ENCODE assay signal across 17 cellular contexts in genomic region chr19:36577271-36577996, GRCh38. TPM values are rescaled to one million over a fixed set of nuclear protein-coding genes. Genes with fewer than 3 reads are reported as not detected.
DNase-seq lines count a peak whose midpoint lies in the region; ATAC-seq and TF ChIP-seq lines count a peak whose summit lies in the region.
"Had no signal": no experiment of that assay in that cellular context is flagged by ENCODE, and none has a peak within 500 bp of the region (broad histone marks: within the 10 kb centered on the region; RNA-seq: fewer than 3 reads in every experiment).

No MANE protein-coding gene starts in this region.

- peaks cover 25% of the 10 kb centered on the region for H3K4me1 Mint-ChIP-seq in neural crest cell
- peaks cover 19 to 26% of the 10 kb centered on the region in 2 donors for H3K4me1 Mint-ChIP-seq in effector memory CD8-positive, alpha-beta T cell (ENCODE audit: low read depth in 2 of 2)

- H3K4me3 ChIP-seq in NB4 (ENCODE audit: low read depth, low read length), result no peak overlapping the region
- no peak overlapping the region for H3K4me3 ChIP-seq in choroid plexus epithelial cell (ENCODE audit: low read depth, low read length)

- H3K27me3 Mint-ChIP-seq in neural crest cell (ENCODE audit: low read depth), result no peaks in the 10 kb centered on the region
- no peaks in the 10 kb centered on the region for H3K27me3 Mint-ChIP-seq in effector memory CD8-positive, alpha-beta T cell
- H3K27me3 Mint-ChIP-seq: CD4-positive, CD25-positive, alpha-beta regulatory T cell; IgD-negative memory B cell had no signal

- no peak for TF ChIP-seq CTCF in NB4 (IDR thresholded peaks at IDR 0.05; ENCODE audit: low read depth, low read length)
- no peak for TF ChIP-seq CTCF in choroid plexus epithelial cell (conservative IDR thresholded peaks at IDR 0.05; ENCODE audit: low read depth, low read length)
- no peak for TF ChIP-seq CTCF in neural crest cell (conservative IDR thresholded peaks at IDR 0.05)

- peaks cover 8% of the 10 kb centered on the region for H3K9me3 Mint-ChIP-seq in neural crest cell
- no peaks in the 10 kb centered on the region for H3K9me3 Mint-ChIP-seq in effector memory CD8-positive, alpha-beta T cell

- ATAC-seq in effector memory CD8-positive, alpha-beta T cell (replicated peaks), result no peak

- peaks cover 48% of the 10 kb centered on the region for H3K36me3 Mint-ChIP-seq in neural crest cell (ENCODE audit: low read depth)
- H3K36me3 Mint-ChIP-seq in effector memory CD8-positive, alpha-beta T cell (ENCODE audit: insufficient read depth), result peaks cover 39% of the 10 kb centered on the region

- TF ChIP-seq POLR2A in NB4 (IDR thresholded peaks at IDR 0.05; ENCODE audit: extremely low read depth, insufficient read length), result no peak

- no peak overlapping the region for H3K27ac Mint-ChIP-seq in neural crest cell (ENCODE audit: unreplicated experiment)
- H3K27ac Mint-ChIP-seq in effector memory CD8-positive, alpha-beta T cell, result no peak overlapping the region
- H3K27ac Mint-ChIP-seq: CD4-positive, CD25-positive, alpha-beta regulatory T cell; IgD-negative memory B cell had no signal

- H3K4me3 Mint-ChIP-seq in neural crest cell, result peak overlapping the region; percentile 49
- H3K4me3 Mint-ChIP-seq in effector memory CD8-positive, alpha-beta T cell, result no peak overlapping the region
- H3K4me3 Mint-ChIP-seq: IgD-negative memory B cell had no signal

- DNase-seq in Daoy (ENCODE audit: low read depth) (peak; percentile 17), NB4 (ENCODE audit: low read depth) (peak; percentile 4), choroid plexus epithelial cell (ENCODE audit: low read depth) (peak; percentile 11), neural crest cell (ENCODE audit: low read depth, low spot score) (no peak), GM03348 (ENCODE audit: low spot score) (no peak), NCI-H748 treated with DMSO at 0.1 percent for 48 hours (lab: John Stamatoyannopoulos, UW) (no peak)
- DNase-seq in effector memory CD8-positive, alpha-beta T cell, result no peak
- no peak for DNase-seq in central memory CD4-positive, alpha-beta T cell
- DNase-seq: Calu3; CD4-positive, CD25-positive, alpha-beta regulatory T cell; DMS79; Kasumi-1; NCI-H187; NCI-H345; NCI-H526 treated with DMSO at 0.1 percent for 48 hours had no signal

RNA-seq across cellular contexts. Expression of gene ZNF529, which starts 4.3 kb away (rescaled TPM):
- total RNA-seq in Daoy (2014; rRNA removed; shearing (Covaris generic)), result 9.8 and 21.3 TPM in 2 replicates
- total RNA-seq in neural crest cell, result 19.7 and 19.9 TPM in 2 replicates

RNA-seq across cellular contexts. Expression of gene ZNF382, which starts 27.7 kb away (rescaled TPM):
- 3.0 and 7.4 TPM in 2 replicates for total RNA-seq in Daoy (2014; rRNA removed; shearing (Covaris generic))
- total RNA-seq in neural crest cell, result 22.1 and 24.7 TPM in 2 replicates
- total RNA-seq: HT-29 had no signal

RNA-seq across cellular contexts. Expression of gene ZNF260, which starts 49.4 kb away (rescaled TPM):
- 9.1 and 11.8 TPM in 2 replicates for total RNA-seq in Daoy (2014; rRNA removed; shearing (Covaris generic))
- 32.1 and 46.4 TPM in 2 replicates for total RNA-seq in neural crest cell

Comparison
In these comparisons a context has a peak if more than half of its experiments do, and no peak if none do; other contexts are left out.
1. DNase-seq: peak in Daoy (single experiment), NB4 (single experiment) and choroid plexus epithelial cell (single experiment); none in neural crest cell (single experiment), effector memory CD8-positive, alpha-beta T cell (0 of 3), GM03348 (single experiment), NCI-H748 treated with DMSO at 0.1 percent for 48 hours (single experiment) and central memory CD4-positive, alpha-beta T cell (single experiment).